Comparison of ENCODE assay signal across 16 cellular contexts in the genomic region with DNA sequence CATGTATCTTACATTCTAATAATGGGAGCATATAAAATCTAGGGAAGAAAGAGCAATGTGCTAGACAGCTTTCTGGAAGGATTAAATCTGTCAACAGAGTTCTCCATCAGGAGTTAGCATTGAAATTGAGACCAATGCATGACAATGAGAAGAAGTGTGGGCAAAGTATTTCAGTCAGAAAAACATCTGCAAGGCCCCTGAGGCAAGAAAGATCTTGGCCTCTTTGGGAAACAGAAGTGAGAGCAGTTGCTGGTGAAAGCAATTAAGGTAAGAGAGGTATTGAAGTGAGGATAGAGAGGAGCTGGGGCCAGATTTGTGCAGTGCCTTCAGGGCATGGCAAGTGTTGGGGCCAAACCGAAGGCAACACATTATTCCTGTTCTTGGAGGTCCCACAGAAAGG.
DNase-seq lines count a peak whose midpoint lies in the region; ATAC-seq and TF ChIP-seq lines count a peak whose summit lies in the region.
"Had no signal": no experiment of that assay in that cellular context is flagged by ENCODE, and none has a peak within 500 bp of the region (broad histone marks: within the 10 kb centered on the region; RNA-seq: fewer than 3 reads in every experiment).

No MANE protein-coding gene starts in this region.

- peak; percentile 65 for ATAC-seq in WTC11
- no peak for ATAC-seq in GM21786 (IDR thresholded peaks at IDR 0.05; ENCODE audit: unreplicated experiment)
- ATAC-seq: CD8-positive, alpha-beta T cell; HCT116 had no signal

- no peaks in the 10 kb centered on the region for H3K27me3 ChIP-seq in HAP-1 (ENCODE audit: low read depth)
- H3K27me3 ChIP-seq: BLaER1 had no signal

- H3K9me3 ChIP-seq in HAP-1, result no peaks in the 10 kb centered on the region
- H3K9me3 ChIP-seq: BLaER1, Caco-2 had no signal

- in situ Hi-C loops in HAP-1 (cut with MboI; ENCODE audit: low sequenced_read_pairs), result no loop called here

- CTCF ChIA-PET in WTC11 (lab: Charles Lee), result interaction anchor here (1.7 kb wide), 1 partner anchor 9 kb away, joined by 7 read pairs; no protein-coding TSS in a partner anchor

- no peaks in the 10 kb centered on the region for H3K36me3 ChIP-seq in HAP-1 (replicated peaks)
- H3K36me3 ChIP-seq: BLaER1 had no signal

- H3K27ac Mint-ChIP-seq in WTC11, result peak overlapping the region; percentile 96
- H3K27ac Mint-ChIP-seq: B cell; CD4-positive, CD25-positive, alpha-beta regulatory T cell; CD8-positive, alpha-beta T cell had no signal

- peaks cover 62% of the 10 kb centered on the region for H3K4me1 Mint-ChIP-seq in WTC11
- H3K4me1 Mint-ChIP-seq: B cell; CD4-positive, CD25-positive, alpha-beta regulatory T cell had no signal

- H3K27me3 Mint-ChIP-seq in WTC11 (ENCODE audit: low read depth), result no peaks in the 10 kb centered on the region; the same call in 1 of the 2 replicates
- H3K27me3 Mint-ChIP-seq: B cell; CD4-positive, CD25-positive, alpha-beta regulatory T cell had no signal

- no peak for TF ChIP-seq CTCF in WTC11 (IDR thresholded peaks at IDR 0.05)

- DNase-seq in DMS79 treated with DMSO at 0.1 percent for 48 hours (lab: John Stamatoyannopoulos, UW), result peak; percentile 35
- DNase-seq in HAP-1 (ENCODE audit: low spot score in 2 of 2), result peak; percentile 74 to 91
- DNase-seq in WTC11 (ENCODE audit: low spot score), result no peak
- peak; percentile 10 for DNase-seq in retina
- DNase-seq in NAMALWA (ENCODE audit: low spot score), result no peak
- no peak for DNase-seq in activated CD4-positive, alpha-beta T cell treated with anti-CD3 and anti-CD28 coated beads for 1 hour
- DNase-seq: Caco-2; CD4-positive, CD25-positive, alpha-beta regulatory T cell; CD8-positive, alpha-beta T cell; DMS153; GOT3; H7 had no signal

- POLR2A ChIA-PET in WTC11 (lab: Charles Lee), result no interaction called here

- H3K9me3 Mint-ChIP-seq in WTC11, result peaks cover 17% of the 10 kb centered on the region

- H3K4me3 Mint-ChIP-seq in WTC11, result no peak overlapping the region
- H3K4me3 Mint-ChIP-seq: B cell; CD4-positive, CD25-positive, alpha-beta regulatory T cell; CD8-positive, alpha-beta T cell had no signal

- H3K4me3 ChIP-seq in HAP-1, result no peak overlapping the region
- H3K4me3 ChIP-seq: BLaER1 had no signal

- H3K4me1 ChIP-seq in HAP-1, result no peaks in the 10 kb centered on the region
- H3K4me1 ChIP-seq: BLaER1, Caco-2 had no signal

- H3K36me3 Mint-ChIP-seq in WTC11, result peaks cover 15% of the 10 kb centered on the region
- H3K36me3 Mint-ChIP-seq: CD4-positive, CD25-positive, alpha-beta regulatory T cell; CD8-positive, alpha-beta T cell had no signal

TF ChIP-seq in WTC11, 78 proteins besides CTCF, POLR2A, EP300 and RAD21:
- no peak for TF ChIP-seq TEAD1 (CRISPR knock-in tag; IDR thresholded peaks at IDR 0.05)
- TF ChIP-seq, protein P1, sequence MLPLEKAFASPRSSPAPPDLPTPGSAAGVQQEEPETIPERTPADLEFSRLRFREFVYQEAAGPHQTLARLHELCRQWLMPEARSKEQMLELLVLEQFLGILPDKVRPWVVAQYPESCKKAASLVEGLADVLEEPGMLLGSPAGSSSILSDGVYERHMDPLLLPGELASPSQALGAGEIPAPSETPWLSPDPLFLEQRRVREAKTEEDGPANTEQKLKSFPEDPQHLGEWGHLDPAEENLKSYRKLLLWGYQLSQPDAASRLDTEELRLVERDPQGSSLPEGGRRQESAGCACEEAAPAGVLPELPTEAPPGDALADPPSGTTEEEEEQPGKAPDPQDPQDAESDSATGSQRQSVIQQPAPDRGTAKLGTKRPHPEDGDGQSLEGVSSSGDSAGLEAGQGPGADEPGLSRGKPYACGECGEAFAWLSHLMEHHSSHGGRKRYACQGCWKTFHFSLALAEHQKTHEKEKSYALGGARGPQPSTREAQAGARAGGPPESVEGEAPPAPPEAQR (CRISPR knock-in tag; IDR thresholded peaks at IDR 0.05), result no peak
- TF ChIP-seq SP1 (CRISPR knock-in tag; conservative IDR thresholded peaks at IDR 0.05), result no peak
- TF ChIP-seq TEAD4 (CRISPR knock-in tag; IDR thresholded peaks at IDR 0.05), result no peak
- TF ChIP-seq GRHL2 (CRISPR knock-in tag; IDR thresholded peaks at IDR 0.05; ENCODE audit: insufficient replicate concordance, severe bottlenecking), result no peak
- TF ChIP-seq ZNF263 (CRISPR knock-in tag; IDR thresholded peaks at IDR 0.05; ENCODE audit: low read depth), result no peak

Comparison
In these comparisons a context has a peak if more than half of its experiments do, and no peak if none do; other contexts are left out.
1. DNase-seq: peak in DMS79 treated with DMSO at 0.1 percent for 48 hours (single experiment), HAP-1 (2 of 2) and retina (single experiment); none in WTC11 (single experiment), NAMALWA (single experiment) and activated CD4-positive, alpha-beta T cell treated with anti-CD3 and anti-CD28 coated beads for 1 hour (single experiment).